9 cellular contexts compared by ENCODE assay signal in genomic region chr18:63974991-63975390, GRCh38. TPM values are rescaled to one million over a fixed set of nuclear protein-coding genes. Genes with fewer than 3 reads are reported as not detected.
DNase-seq lines count a peak whose midpoint lies in the region; ATAC-seq and TF ChIP-seq lines count a peak whose summit lies in the region.
"Had no signal": no experiment of that assay in that cellular context is flagged by ENCODE, and none has a peak within 500 bp of the region (broad histone marks: within the 10 kb centered on the region; RNA-seq: fewer than 3 reads in every experiment).

No MANE protein-coding gene starts in this region.

- H3K27me3 ChIP-seq in neural progenitor cell: peaks cover 37% of the 10 kb centered on the region

- H2AFZ ChIP-seq in neural progenitor cell (replicated peaks): peak overlapping the region; percentile 47

- H3K27me3 Mint-ChIP-seq in neural progenitor cell (ENCODE audit: insufficient read depth, low read depth): peaks cover 2% of the 10 kb centered on the region
- H3K27me3 Mint-ChIP-seq in stimulated activated naive B cell treated with anti-CD40 and anti-IgM and Interleukin-4, amounts not matched to agents 10 μg/mL and 1 μg/mL and 100 μg/mL, for 72 hours: no peaks in the 10 kb centered on the region
- H3K27me3 Mint-ChIP-seq: CD4-positive, alpha-beta T cell had no signal

- peaks cover 15% of the 10 kb centered on the region for H3F3A ChIP-seq in neural progenitor cell (ENCODE audit: low read depth)

- DNase-seq in NCI-H1417 (lab: John Stamatoyannopoulos, UW): peak in 2 of 3 experiments; percentile 44 to 66
- DNase-seq in NCI-H1417 treated with DMSO at 0.1 percent for 48 hours (lab: John Stamatoyannopoulos, UW): no peak
- DNase-seq in KBM-7: peak; percentile 22
- DNase-seq in amniotic epithelial cell (ENCODE audit: low read depth): peak; percentile 64
- DNase-seq in neural progenitor cell (ENCODE audit: low spot score): peak; percentile 21
- DNase-seq in stimulated activated naive B cell treated with anti-CD40 and anti-IgM and Interleukin-4, amounts not matched to agents 10 μg/mL and 1 μg/mL and 100 μg/mL, for 72 hours: no peak
- no peak for DNase-seq in NCI-H1048 (lab: John Stamatoyannopoulos, UW)

- no peak overlapping the region for H3K9ac ChIP-seq in neural progenitor cell

- H3K36me3 Mint-ChIP-seq in neural progenitor cell: no peaks in the 10 kb centered on the region
- peaks cover under 1 to 3% of the 10 kb centered on the region in 2 donors for H3K36me3 Mint-ChIP-seq in stimulated activated naive B cell treated with anti-CD40 and anti-IgM and Interleukin-4, amounts not matched to agents 10 μg/mL and 1 μg/mL and 100 μg/mL, for 72 hours

- H3K4me3 ChIP-seq in neural progenitor cell: no peak overlapping the region

- no peaks in the 10 kb centered on the region for H3K79me2 ChIP-seq in neural progenitor cell (ENCODE audit: low read depth)

- no peak for TF ChIP-seq POLR2A in GM18505 (IDR thresholded peaks at IDR 0.05; ENCODE audit: borderline replicate concordance, extremely low read depth, insufficient read depth, insufficient read length)

- no peaks in the 10 kb centered on the region for H3K9me3 Mint-ChIP-seq in neural progenitor cell
- no peaks in the 10 kb centered on the region for H3K9me3 Mint-ChIP-seq in stimulated activated naive B cell treated with anti-CD40 and anti-IgM and Interleukin-4, amounts not matched to agents 10 μg/mL and 1 μg/mL and 100 μg/mL, for 72 hours
- H3K9me3 Mint-ChIP-seq: CD4-positive, alpha-beta T cell had no signal

- H3K36me3 ChIP-seq in neural progenitor cell: no peaks in the 10 kb centered on the region

- H3K27ac Mint-ChIP-seq in neural progenitor cell: no peak overlapping the region
- H3K27ac Mint-ChIP-seq in stimulated activated naive B cell treated with anti-CD40 and anti-IgM and Interleukin-4, amounts not matched to agents 10 μg/mL and 1 μg/mL and 100 μg/mL, for 72 hours: no peak overlapping the region
- H3K27ac Mint-ChIP-seq: CD4-positive, alpha-beta T cell had no signal

- H3K4me2 ChIP-seq in neural progenitor cell: no peak overlapping the region

- H3K27ac ChIP-seq in neural progenitor cell: no peak overlapping the region

- in situ Hi-C loops in KBM-7 (cut with MboI; ENCODE audit: low pct_unique_long_range_greater_than_20kb, low sequenced_read_pairs): no loop called here

- H3K9me3 ChIP-seq in neural progenitor cell (ENCODE audit: low read depth): no peaks in the 10 kb centered on the region

- H3K4me1 Mint-ChIP-seq in neural progenitor cell: peaks cover 13% of the 10 kb centered on the region
- peaks cover 40 to 66% of the 10 kb centered on the region in 2 donors for H3K4me1 Mint-ChIP-seq in stimulated activated naive B cell treated with anti-CD40 and anti-IgM and Interleukin-4, amounts not matched to agents 10 μg/mL and 1 μg/mL and 100 μg/mL, for 72 hours

- no peak overlapping the region for H3K4me3 Mint-ChIP-seq in neural progenitor cell
- H3K4me3 Mint-ChIP-seq in stimulated activated naive B cell treated with anti-CD40 and anti-IgM and Interleukin-4, amounts not matched to agents 10 μg/mL and 1 μg/mL and 100 μg/mL, for 72 hours: no peak overlapping the region
- H3K4me3 Mint-ChIP-seq: CD4-positive, alpha-beta T cell had no signal

- peak; percentile 23 for TF ChIP-seq CTCF in neural progenitor cell (IDR thresholded peaks at IDR 0.05)

- H4K20me1 ChIP-seq in neural progenitor cell (ENCODE audit: low read depth): no peaks in the 10 kb centered on the region

- peaks cover 10% of the 10 kb centered on the region for H3K4me1 ChIP-seq in neural progenitor cell

- ATAC-seq in stimulated activated naive B cell treated with anti-CD40 and anti-IgM and Interleukin-4, amounts not matched to agents 10 μg/mL and 1 μg/mL and 100 μg/mL, for 72 hours (replicated peaks): no peak
- no peak for ATAC-seq in GM18505 (IDR thresholded peaks at IDR 0.05; ENCODE audit: unreplicated experiment)

RNA-seq across cellular contexts. Expression of gene SERPINB8, which starts 5.1 kb away (rescaled TPM):
- total RNA-seq in neural progenitor cell (ENCODE audit: low replicate concordance): 0.34 and 0.46 TPM in 2 replicates

RNA-seq across cellular contexts. Expression of gene HMSD, which starts 25.9 kb away (rescaled TPM):
- 0.19 and 0.88 TPM in 2 replicates for total RNA-seq in neural progenitor cell (ENCODE audit: low replicate concordance)
- total RNA-seq: CD4-positive, alpha-beta T cell had no signal

Comparison
In these comparisons a context has a peak if more than half of its experiments do, and no peak if none do; other contexts are left out.
1. DNase-seq: peak in NCI-H1417 (2 of 3), KBM-7 (single experiment), amniotic epithelial cell (single experiment) and neural progenitor cell (single experiment); none in NCI-H1417 treated with DMSO at 0.1 percent for 48 hours (single experiment), stimulated activated naive B cell treated with anti-CD40 and anti-IgM and Interleukin-4, amounts not matched to agents 10 μg/mL and 1 μg/mL and 100 μg/mL, for 72 hours (single experiment) and NCI-H1048 (single experiment).